In the genomic region with DNA sequence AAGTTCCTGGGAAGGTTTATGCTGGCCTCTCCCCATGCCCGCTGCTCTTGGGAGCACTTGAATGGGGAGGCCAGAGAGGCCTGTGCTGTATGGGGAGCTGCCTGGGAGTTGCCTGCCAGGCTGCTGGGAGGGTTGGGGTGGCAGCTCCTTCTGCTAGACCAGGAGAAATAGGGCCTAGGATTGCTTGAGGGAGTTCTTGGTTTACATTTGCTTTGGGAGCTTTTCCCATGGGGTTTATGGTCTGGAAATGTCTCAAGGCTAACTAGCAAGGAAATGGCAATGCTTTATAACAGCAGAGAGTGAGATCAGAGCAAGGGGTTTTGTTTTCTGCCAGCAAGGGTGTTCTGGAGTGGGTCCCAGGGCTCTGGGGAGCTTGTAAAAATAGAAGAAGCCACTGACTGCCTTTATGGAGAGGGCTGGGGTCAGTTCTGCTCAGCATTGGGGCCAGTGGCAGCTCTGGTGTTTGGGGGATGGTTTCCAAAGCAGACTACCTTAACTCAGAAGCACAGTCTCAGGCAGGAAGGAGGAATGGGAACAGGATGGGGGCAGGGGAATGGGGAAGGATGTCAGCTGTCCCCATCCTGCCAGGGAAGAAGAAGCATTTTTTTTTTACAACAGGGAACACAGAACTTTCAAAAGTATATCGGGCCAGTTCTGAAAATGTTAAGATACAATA, we compare ENCODE assay signal across 12 cellular contexts. TPM values are rescaled to one million over a fixed set of nuclear protein-coding genes. Genes with fewer than 3 reads are reported as not detected.
DNase-seq lines count a peak whose midpoint lies in the region; ATAC-seq and TF ChIP-seq lines count a peak whose summit lies in the region.
"Had no signal": no experiment of that assay in that cellular context is flagged by ENCODE, and none has a peak within 500 bp of the region (broad histone marks: within the 10 kb centered on the region; RNA-seq: fewer than 3 reads in every experiment).

No MANE protein-coding gene starts in this region.

- H3K36me3 Mint-ChIP-seq in glutamatergic neuron (ENCODE audit: unreplicated experiment): peaks cover 3% of the 10 kb centered on the region
- H3K36me3 Mint-ChIP-seq in osteocyte (ENCODE audit: unreplicated experiment): peaks cover 2% of the 10 kb centered on the region
- H3K36me3 Mint-ChIP-seq in activated T-helper 2 cell treated with anti-CD3 and anti-CD28 coated beads, Interferon-gamma antibody, Interleukin-2, Interleukin-4, amounts not matched to agents 10 μg/mL and 5 μg/mL and 100 μg/mL, durations not matched to agents 14 hours and 24 hours and 36 hours (ENCODE audit: low read depth): no peaks in the 10 kb centered on the region
- H3K36me3 Mint-ChIP-seq in activated CD8-positive, alpha-beta T cell treated with anti-CD3 and anti-CD28 coated beads for 36 hours (ENCODE audit: low read depth): no peaks in the 10 kb centered on the region

- H3K4me1 Mint-ChIP-seq in glutamatergic neuron (ENCODE audit: low read depth, unreplicated experiment) (peaks cover 61% of the 10 kb centered on the region), osteocyte (ENCODE audit: unreplicated experiment) (peaks cover 23% of the 10 kb centered on the region)
- H3K4me1 Mint-ChIP-seq in activated T-helper 2 cell treated with anti-CD3 and anti-CD28 coated beads, Interferon-gamma antibody, Interleukin-2, Interleukin-4, amounts not matched to agents 10 μg/mL and 5 μg/mL and 100 μg/mL, durations not matched to agents 14 hours and 24 hours and 36 hours (ENCODE audit: low read depth): no peaks in the 10 kb centered on the region
- no peaks in the 10 kb centered on the region for H3K4me1 Mint-ChIP-seq in activated CD8-positive, alpha-beta T cell treated with anti-CD3 and anti-CD28 coated beads for 36 hours (ENCODE audit: low read depth)

- TF ChIP-seq CTCF in glutamatergic neuron (IDR thresholded peaks at IDR 0.05; ENCODE audit: partially characterized antibody, unreplicated experiment) (no peak), osteocyte (IDR thresholded peaks at IDR 0.05) (no peak)
- TF ChIP-seq CTCF in activated CD8-positive, alpha-beta T cell treated with anti-CD3 and anti-CD28 coated beads for 36 hours (IDR thresholded peaks at IDR 0.05): no peak

- H3K27ac Mint-ChIP-seq in glutamatergic neuron (ENCODE audit: unreplicated experiment) (peak overlapping the region; percentile 91), osteocyte (ENCODE audit: unreplicated experiment) (peak overlapping the region; percentile 78)
- H3K27ac Mint-ChIP-seq in activated T-helper 2 cell treated with anti-CD3 and anti-CD28 coated beads, Interferon-gamma antibody, Interleukin-2, Interleukin-4, amounts not matched to agents 10 μg/mL and 5 μg/mL and 100 μg/mL, durations not matched to agents 14 hours and 24 hours and 36 hours: no peak overlapping the region
- no peak overlapping the region for H3K27ac Mint-ChIP-seq in activated CD8-positive, alpha-beta T cell treated with anti-CD3 and anti-CD28 coated beads for 36 hours

- POLR2A ChIA-PET in activated CD8-positive, alpha-beta T cell treated with anti-CD3 and anti-CD28 coated beads for 36 hours (lab: Charles Lee): no interaction called here

- intact Hi-C loops in Right ventricle myocardium inferior (cut with DNase I) (loop anchor here (5.0 kb wide), 1 partner anchor 43 kb away; no protein-coding TSS in a partner anchor), cardiac septum (cut with DNase I) (no loop called here)
- intact Hi-C loops in activated T-helper 2 cell treated with anti-CD3 and anti-CD28 coated beads, Interferon-gamma antibody, Interleukin-2, Interleukin-4, amounts not matched to agents 10 μg/mL and 5 μg/mL and 100 μg/mL, durations not matched to agents 14 hours and 24 hours and 36 hours (cut with micrococcal nuclease): no loop called here
- intact Hi-C loops in activated CD8-positive, alpha-beta T cell treated with anti-CD3 and anti-CD28 coated beads for 36 hours (cut with micrococcal nuclease): no loop called here

- peaks cover 12% of the 10 kb centered on the region for H3K27me3 Mint-ChIP-seq in glutamatergic neuron (ENCODE audit: unreplicated experiment)
- H3K27me3 Mint-ChIP-seq in osteocyte (ENCODE audit: unreplicated experiment): no peaks in the 10 kb centered on the region
- peaks cover 3% of the 10 kb centered on the region for H3K27me3 Mint-ChIP-seq in activated T-helper 2 cell treated with anti-CD3 and anti-CD28 coated beads, Interferon-gamma antibody, Interleukin-2, Interleukin-4, amounts not matched to agents 10 μg/mL and 5 μg/mL and 100 μg/mL, durations not matched to agents 14 hours and 24 hours and 36 hours (ENCODE audit: low read depth)
- no peaks in the 10 kb centered on the region for H3K27me3 Mint-ChIP-seq in activated CD8-positive, alpha-beta T cell treated with anti-CD3 and anti-CD28 coated beads for 36 hours

- H3K4me3 Mint-ChIP-seq in glutamatergic neuron (ENCODE audit: unreplicated experiment) (peak overlapping the region; percentile 69), osteocyte (ENCODE audit: unreplicated experiment) (no peak overlapping the region)
- no peak overlapping the region for H3K4me3 Mint-ChIP-seq in activated T-helper 2 cell treated with anti-CD3 and anti-CD28 coated beads, Interferon-gamma antibody, Interleukin-2, Interleukin-4, amounts not matched to agents 10 μg/mL and 5 μg/mL and 100 μg/mL, durations not matched to agents 14 hours and 24 hours and 36 hours (ENCODE audit: low read depth)
- no peak overlapping the region for H3K4me3 Mint-ChIP-seq in activated CD8-positive, alpha-beta T cell treated with anti-CD3 and anti-CD28 coated beads for 36 hours

- H3K9me3 Mint-ChIP-seq in glutamatergic neuron (ENCODE audit: unreplicated experiment): peaks cover 15% of the 10 kb centered on the region
- H3K9me3 Mint-ChIP-seq in osteocyte (ENCODE audit: unreplicated experiment): no peaks in the 10 kb centered on the region
- H3K9me3 Mint-ChIP-seq in activated T-helper 2 cell treated with anti-CD3 and anti-CD28 coated beads, Interferon-gamma antibody, Interleukin-2, Interleukin-4, amounts not matched to agents 10 μg/mL and 5 μg/mL and 100 μg/mL, durations not matched to agents 14 hours and 24 hours and 36 hours: no peaks in the 10 kb centered on the region
- no peaks in the 10 kb centered on the region for H3K9me3 Mint-ChIP-seq in activated CD8-positive, alpha-beta T cell treated with anti-CD3 and anti-CD28 coated beads for 36 hours
- H3K9me3 Mint-ChIP-seq: naive B cell had no signal

- CTCF ChIA-PET in activated CD8-positive, alpha-beta T cell treated with anti-CD3 and anti-CD28 coated beads for 36 hours (lab: Charles Lee): interaction anchor here (0.7 kb wide), 1 partner anchor 111 kb away, joined by 3 read pairs; no protein-coding TSS in a partner anchor

- DNase-seq in Right ventricle myocardium inferior (ENCODE audit: missing footprints) (no peak), cardiac septum (ENCODE audit: low spot score) (no peak), glutamatergic neuron (no peak), osteocyte (ENCODE audit: extremely low spot score, unreplicated experiment) (no peak), NCI-H345 treated with DMSO at 0.1 percent for 48 hours (lab: John Stamatoyannopoulos, UW; ENCODE audit: unreplicated experiment) (no peak)
- DNase-seq in activated T-helper 2 cell treated with anti-CD3 and anti-CD28 coated beads, Interferon-gamma antibody, Interleukin-2, Interleukin-4, amounts not matched to agents 10 μg/mL and 5 μg/mL and 100 μg/mL, durations not matched to agents 14 hours and 24 hours and 36 hours (ENCODE audit: low spot score): no peak
- DNase-seq in activated CD8-positive, alpha-beta T cell treated with anti-CD3 and anti-CD28 coated beads for 36 hours: no peak
- no peak for DNase-seq in activated effector memory CD4-positive, alpha-beta T cell treated with anti-CD3 and anti-CD28 coated beads, Interleukin-2, amount 50 U/mL, for 16 hours
- DNase-seq: AML-193, erythroblast, naive B cell, T1000 had no signal

- ATAC-seq in Right ventricle myocardium inferior: peak; percentile 57
- no peak for ATAC-seq in activated CD8-positive, alpha-beta T cell treated with anti-CD3 and anti-CD28 coated beads for 36 hours

RNA-seq across cellular contexts. Expression of gene TSPAN15, which starts 28.6 kb away (rescaled TPM):
- 11.8 TPM for total RNA-seq in Right ventricle myocardium inferior
- total RNA-seq in cardiac septum: 6.9 TPM
- total RNA-seq in glutamatergic neuron (ENCODE audit: unreplicated experiment): 49.8 TPM
- 0.94 TPM in 1 of 2 replicates, not detected in the other for total RNA-seq in osteocyte
- total RNA-seq in activated T-helper 2 cell treated with anti-CD3 and anti-CD28 coated beads, Interferon-gamma antibody, Interleukin-2, Interleukin-4, amounts not matched to agents 10 μg/mL and 5 μg/mL and 100 μg/mL, durations not matched to agents 14 hours and 24 hours and 36 hours: 0.55 and 0.85 TPM in 2 replicates
- total RNA-seq in activated CD8-positive, alpha-beta T cell treated with anti-CD3 and anti-CD28 coated beads for 36 hours: 1 to 10 TPM in 1 of 2 experiments, under 1 TPM in 1; 0.58 to 1.2 TPM

Comparison
In these comparisons a context has a peak if more than half of its experiments do, and no peak if none do; other contexts are left out.
1. H3K27ac Mint-ChIP-seq: peak in glutamatergic neuron (single experiment) and osteocyte (single experiment); none in activated T-helper 2 cell treated with anti-CD3 and anti-CD28 coated beads, Interferon-gamma antibody, Interleukin-2, Interleukin-4, amounts not matched to agents 10 μg/mL and 5 μg/mL and 100 μg/mL, durations not matched to agents 14 hours and 24 hours and 36 hours (single experiment) and activated CD8-positive, alpha-beta T cell treated with anti-CD3 and anti-CD28 coated beads for 36 hours (single experiment).